In the genomic region with DNA sequence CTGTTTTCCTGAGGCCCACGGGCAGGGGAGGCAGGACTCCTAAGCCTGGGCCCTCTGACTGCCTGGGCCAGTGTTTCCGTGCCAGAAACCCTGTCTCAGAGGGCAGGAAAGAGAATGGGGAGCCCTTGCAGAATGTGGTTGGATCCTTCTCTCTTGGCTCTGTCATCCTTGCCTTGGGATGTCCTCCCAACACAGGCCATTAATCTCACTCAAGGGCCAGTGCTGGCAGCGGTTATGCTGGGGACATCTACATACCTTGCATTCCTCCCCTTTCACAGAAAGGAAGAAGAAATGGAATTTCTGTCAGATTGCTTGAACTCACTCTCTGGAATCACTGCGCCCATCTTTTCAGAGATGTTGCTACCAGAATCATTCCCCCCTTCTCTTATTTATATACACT, we compare ENCODE assay signal across 11 cellular contexts.
"Had no signal": no experiment of that assay in that cellular context is flagged by ENCODE, and none has a peak within 500 bp of the region (broad histone marks: within the 10 kb centered on the region; RNA-seq: fewer than 3 reads in every experiment).

No MANE protein-coding gene starts in this region.

- H3K27ac ChIP-seq: pancreas, thyroid gland had no signal

- ATAC-seq: activated CD4-positive, CD25-positive, alpha-beta regulatory T cell treated with anti-CD3 and anti-CD28 coated beads, Interleukin-2, amount 50 U/mL, for 24 hours had no signal

- H3K36me3 ChIP-seq: pancreas, thyroid gland had no signal

- H3K4me1 ChIP-seq: pancreas, thyroid gland had no signal

- H3K9me3 ChIP-seq: pancreas, thyroid gland had no signal

- H3K27me3 ChIP-seq: pancreas, thyroid gland had no signal

- H3K4me3 ChIP-seq: pancreas, thyroid gland had no signal

- DNase-seq: activated CD4-positive, alpha-beta T cell treated with anti-CD3 and anti-CD28 coated beads, Interleukin-2, amount 50 U/mL, for 1 hour; activated CD8-positive, alpha-beta memory T cell treated with anti-CD3 and anti-CD28 coated beads for 24 hours; activated naive CD8-positive, alpha-beta T cell treated with anti-CD3 and anti-CD28 coated beads for 36 hours; effector memory CD4-positive, alpha-beta T cell; foreskin fibroblast; kidney glomerular epithelial cell; pancreas; stimulated activated CD4-positive, alpha-beta T cell treated with anti-CD3 and anti-CD28 coated beads, Interleukin-12 subunit alpha, Interleukin-12 subunit beta, amount 100 ng/mL, for 4 hours; stimulated activated CD4-positive, alpha-beta T cell treated with anti-CD3 and anti-CD28 coated beads, Interleukin-2, amount 100 ng/mL, for 24 hours; thyroid gland had no signal
